Comparison of ENCODE assay signal across 9 cellular contexts in the genomic region with DNA sequence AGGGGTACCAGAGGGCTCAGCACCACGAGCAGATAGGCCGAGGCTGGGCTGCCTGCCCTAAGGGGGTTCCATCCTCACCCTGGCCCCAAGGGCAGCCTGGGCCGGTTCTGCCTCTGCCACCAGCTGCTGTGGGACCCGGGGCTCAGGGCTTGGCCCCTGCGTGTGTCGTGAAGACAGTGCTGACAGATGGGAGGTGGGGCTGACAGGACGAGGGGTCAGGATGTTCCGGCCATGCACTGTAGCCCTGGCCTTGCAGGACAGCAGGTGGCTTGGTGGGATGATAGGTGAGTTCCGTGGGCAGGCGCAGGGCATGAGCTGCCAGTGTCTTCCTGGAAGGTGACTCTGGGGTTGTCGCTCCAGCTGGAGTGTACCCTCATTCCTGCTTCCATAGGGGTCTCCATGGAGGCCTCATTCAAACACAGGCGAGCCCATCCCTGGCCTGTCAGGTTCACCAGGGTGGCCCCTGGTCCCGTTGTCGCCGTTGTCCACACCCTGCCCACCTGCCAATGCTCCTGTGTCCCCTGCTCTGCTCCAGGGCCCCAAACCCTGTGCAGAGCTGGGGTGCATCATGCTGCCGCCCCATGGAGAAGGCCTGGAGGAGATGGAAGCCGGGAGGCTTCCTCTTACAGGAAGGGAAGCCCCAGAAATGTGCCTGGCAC. TPM values are rescaled to one million over a fixed set of nuclear protein-coding genes. Genes with fewer than 3 reads are reported as not detected.
DNase-seq lines count a peak whose midpoint lies in the region; ATAC-seq, FAIRE-seq and TF ChIP-seq lines count a peak whose summit lies in the region.
"Had no signal": no experiment of that assay in that cellular context is flagged by ENCODE, and none has a peak within 500 bp of the region (broad histone marks: within the 10 kb centered on the region; RNA-seq: fewer than 3 reads in every experiment).

No MANE protein-coding gene starts in this region.

- H3K27ac Mint-ChIP-seq in activated T-cell treated with anti-CD3 and anti-CD28 coated beads, Interleukin-2, amount 50 U/mL, for 24 hours, result peak overlapping the region; percentile 92
- H3K27ac Mint-ChIP-seq in brain, result peak overlapping the region in 4 of 5 experiments; percentile 26 to 96 (median 88)
- H3K27ac Mint-ChIP-seq in Caco-2 (ENCODE audit: unreplicated experiment), result no peak overlapping the region

- no peak for TF ChIP-seq POLR2A in transverse colon (IDR thresholded peaks at IDR 0.05)

- BruUV-seq in Caco-2 (replicated peaks; lab: Mats Ljungman, UMichigan), result no TSS peak

- H3K4me1 Mint-ChIP-seq in activated T-cell treated with anti-CD3 and anti-CD28 coated beads, Interleukin-2, amount 50 U/mL, for 24 hours (ENCODE audit: low read depth), result peaks cover 56% of the 10 kb centered on the region
- H3K4me1 Mint-ChIP-seq in brain, result peaks cover 26% of the 10 kb centered on the region
- H3K4me1 Mint-ChIP-seq in Caco-2 (ENCODE audit: low read depth, unreplicated experiment), result peaks cover 11% of the 10 kb centered on the region

- peaks cover 73% of the 10 kb centered on the region for H3K36me3 ChIP-seq in mesodermal cell (ENCODE audit: control insufficient read depth, insufficient read depth, low read length)
- H3K36me3 ChIP-seq in transverse colon, result peaks cover 0 to 16% (median 8%) of the 10 kb centered on the region in 4 donors
- H3K36me3 ChIP-seq in Caco-2 (ENCODE audit: control insufficient read depth, insufficient read depth, low read length), result peaks cover 7% of the 10 kb centered on the region

- H3K4me3 ChIP-seq in mesodermal cell (ENCODE audit: extremely low read depth, insufficient read depth, low read length, poor library complexity, severe bottlenecking) (no peak overlapping the region), transverse colon (no peak overlapping the region), Caco-2 (ENCODE audit: low read depth, low read length) (no peak overlapping the region)

- ATAC-seq in HG03565 (IDR thresholded peaks at IDR 0.05; ENCODE audit: unreplicated experiment), result no peak

- no peak for DNase-seq in activated T-cell treated with anti-CD3 and anti-CD28 coated beads, Interleukin-2, amount 50 U/mL, for 24 hours
- no peak for DNase-seq in activated T-cell treated with anti-CD3 and anti-CD28 coated beads, Interleukin-2, amount 50 U/mL, for 1 hour
- DNase-seq in transverse colon (no peak), GM19239 (ENCODE audit: insufficient read length, low spot score) (no peak), Caco-2 (no peak)
- DNase-seq: NCI-H226 had no signal

- CTCF ChIA-PET in Caco-2 (lab: Charles Lee), result no interaction called here

- H3K4me3 Mint-ChIP-seq in activated T-cell treated with anti-CD3 and anti-CD28 coated beads, Interleukin-2, amount 50 U/mL, for 24 hours, result no peak overlapping the region
- no peak overlapping the region for H3K4me3 Mint-ChIP-seq in brain
- H3K4me3 Mint-ChIP-seq in Caco-2 (ENCODE audit: unreplicated experiment), result no peak overlapping the region

- WGBS in mesodermal cell (ENCODE audit: insufficient coverage in 2 of 2), 2 experiments, result 95 to 96% methylated on average over 13 to 16 of the region's 17 CpGs
- WGBS in transverse colon (ENCODE audit: low coverage in 1 of 2), 2 donors, result 79% methylated on average over 17 of the region's 17 CpGs; no CpG with 5 or more reads in 1 of the 2 donors

- H3K9me3 Mint-ChIP-seq in activated T-cell treated with anti-CD3 and anti-CD28 coated beads, Interleukin-2, amount 50 U/mL, for 24 hours, result no peaks in the 10 kb centered on the region
- no peaks in the 10 kb centered on the region for H3K9me3 Mint-ChIP-seq in brain
- H3K9me3 Mint-ChIP-seq in Caco-2 (ENCODE audit: unreplicated experiment), result no peaks in the 10 kb centered on the region

- TF ChIP-seq EP300 in transverse colon (IDR thresholded peaks at IDR 0.05; ENCODE audit: low read depth), result no peak

- H3K36me3 Mint-ChIP-seq in activated T-cell treated with anti-CD3 and anti-CD28 coated beads, Interleukin-2, amount 50 U/mL, for 24 hours (ENCODE audit: low read depth), result peaks cover 70% of the 10 kb centered on the region
- H3K36me3 Mint-ChIP-seq in brain, result peaks cover 40% of the 10 kb centered on the region
- H3K36me3 Mint-ChIP-seq in Caco-2 (ENCODE audit: insufficient read depth, unreplicated experiment), result peaks cover 80% of the 10 kb centered on the region

- TF ChIP-seq CTCF in brain (conservative IDR thresholded peaks at IDR 0.05), result no peak
- TF ChIP-seq CTCF in transverse colon (IDR thresholded peaks at IDR 0.05), result no peak
- no peak for TF ChIP-seq CTCF in Caco-2 (IDR thresholded peaks at IDR 0.05; ENCODE audit: insufficient read depth in 1 of 2, low read depth in 1 of 2, low read length in 1 of 2, severe bottlenecking in 1 of 2, unreplicated experiment in 1 of 2)

- POLR2A ChIA-PET in Caco-2 (lab: Charles Lee), result no interaction called here

- H3K27ac ChIP-seq in mesodermal cell (ENCODE audit: low read depth, low read length, severe bottlenecking) (peak overlapping the region; percentile 62), transverse colon (peak overlapping the region; percentile 91 to 98 (median 94))

- H3K4me1 ChIP-seq in mesodermal cell (ENCODE audit: control insufficient read depth, insufficient read depth, low read length, poor library complexity, severe bottlenecking) (peaks cover 11% of the 10 kb centered on the region), transverse colon (peaks cover 18 to 55% (median 51%) of the 10 kb centered on the region in 4 donors), Caco-2 (no peaks in the 10 kb centered on the region)

- H3K27me3 Mint-ChIP-seq in activated T-cell treated with anti-CD3 and anti-CD28 coated beads, Interleukin-2, amount 50 U/mL, for 24 hours, result no peaks in the 10 kb centered on the region
- H3K27me3 Mint-ChIP-seq in brain, result no peaks in the 10 kb centered on the region
- H3K27me3 Mint-ChIP-seq in Caco-2 (ENCODE audit: insufficient read depth, unreplicated experiment), result no peaks in the 10 kb centered on the region

- no peaks in the 10 kb centered on the region for H3K27me3 ChIP-seq in transverse colon
- H3K27me3 ChIP-seq in Caco-2 (replicated peaks; ENCODE audit: control insufficient read depth, insufficient read depth, low read length), result no peaks in the 10 kb centered on the region

- in situ Hi-C loops in transverse colon (cut with MboI; ENCODE audit: low pct_ligation_motif_present in 1 of 4, low pct_unique_long_range_greater_than_20kb in 1 of 4, low sequenced_read_pairs in 3 of 4), result no loop called here

- FAIRE-seq in GM19239 (lab: Jason Lieb, UNC), result no peak

- intact Hi-C loops in transverse colon (cut with DNase I; ENCODE audit: low total_unique reads) (no loop called here), Caco-2 (cut with micrococcal nuclease; ENCODE audit: unreplicated experiment) (no loop called here)

- H3K9me3 ChIP-seq in mesodermal cell (ENCODE audit: control insufficient read depth, low read length), result no peaks in the 10 kb centered on the region
- H3K9me3 ChIP-seq in transverse colon, result no peaks in the 10 kb centered on the region
- no peaks in the 10 kb centered on the region for H3K9me3 ChIP-seq in Caco-2

RNA-seq across cellular contexts. Expression of gene WDR45B, which starts 57.2 kb away (rescaled TPM):
- polyA plus RNA-seq in brain (ENCODE audit: insufficient read depth, low read depth, low replicate concordance), result 72.9 TPM
- polyA plus RNA-seq in mesodermal cell (2013, experiment 1 of 2), result 91.2 TPM
- polyA plus RNA-seq in mesodermal cell (2013, experiment 2 of 2), result 69.4 TPM
- total RNA-seq in transverse colon, result 100 to 1,000 TPM in 1 of 4 donors, 10 to 100 TPM in 3; 68.1 to 108 (median 83.6) TPM
- total RNA-seq in Caco-2 (2022), result 106 and 110 TPM in 2 replicates
